ENCODE assay signal across 8 cellular contexts in genomic region chrX:155880586-155881157, GRCh38. TPM values are rescaled to one million over a fixed set of nuclear protein-coding genes. Genes with fewer than 3 reads are reported as not detected.
DNase-seq lines count a peak whose midpoint lies in the region; ATAC-seq lines count a peak whose summit lies in the region.

No MANE protein-coding gene starts in this region.

- peaks cover 14% of the 10 kb centered on the region for H3K36me3 Mint-ChIP-seq in central memory CD8-positive, alpha-beta T cell (ENCODE audit: insufficient read depth)

- peak; percentile 18 for ATAC-seq in central memory CD8-positive, alpha-beta T cell (replicated peaks; ENCODE audit: extremely low read depth, poor library complexity, severe bottlenecking)
- ATAC-seq in GM21576 (IDR thresholded peaks at IDR 0.05; ENCODE audit: unreplicated experiment) (no peak), HG03039 (IDR thresholded peaks at IDR 0.05; ENCODE audit: unreplicated experiment) (no peak)

- peak; percentile 44 for DNase-seq in DMS 273 (lab: John Stamatoyannopoulos, UW; ENCODE audit: unreplicated experiment)
- DNase-seq in DMS 273 treated with DMSO at 0.1 percent for 48 hours (lab: John Stamatoyannopoulos, UW), result no peak
- peak; percentile 35 for DNase-seq in M059J (ENCODE audit: low read depth)
- DNase-seq in central memory CD8-positive, alpha-beta T cell (ENCODE audit: low spot score in 2 of 2), result no peak
- peak; percentile 37 for DNase-seq in midbrain (lab: John Stamatoyannopoulos, UW)
- DNase-seq in dedifferentiated amniotic fluid mesenchymal stem cell (ENCODE audit: extremely low spot score), result no peak

- peaks cover 18% of the 10 kb centered on the region for H3K4me1 Mint-ChIP-seq in central memory CD8-positive, alpha-beta T cell

- peaks cover 5% of the 10 kb centered on the region for H3K9me3 Mint-ChIP-seq in central memory CD8-positive, alpha-beta T cell

- no peaks in the 10 kb centered on the region for H3K27me3 Mint-ChIP-seq in central memory CD8-positive, alpha-beta T cell

- H3K27ac Mint-ChIP-seq in central memory CD8-positive, alpha-beta T cell (ENCODE audit: low read depth), result peak overlapping the region; percentile 85

- H3K4me3 Mint-ChIP-seq in central memory CD8-positive, alpha-beta T cell, result peak overlapping the region; percentile 90

RNA-seq across cellular contexts. Expression of gene VAMP7, which starts 0.5 kb away (rescaled TPM):
- 119 and 143 TPM in 2 replicates for total RNA-seq in M059J (2014; rRNA removed; shearing (Covaris generic))

Comparison
In these comparisons a context has a peak if more than half of its experiments do, and no peak if none do; other contexts are left out.
1. DNase-seq: peak in DMS 273 (single experiment), M059J (single experiment) and midbrain (single experiment); none in DMS 273 treated with DMSO at 0.1 percent for 48 hours (single experiment), central memory CD8-positive, alpha-beta T cell (0 of 2) and dedifferentiated amniotic fluid mesenchymal stem cell (single experiment).